ENCODE assay signal across 23 cellular contexts in genomic region chr7:132158841-132159240, GRCh38.
"Had no signal": no experiment of that assay in that cellular context is flagged by ENCODE, and none has a peak within 500 bp of the region (broad histone marks: within the 10 kb centered on the region; RNA-seq: fewer than 3 reads in every experiment).

No MANE protein-coding gene starts in this region.

- H3K4me3 ChIP-seq: stomach, suprapubic skin, testis, thoracic aorta, thyroid gland, tibial artery, tibial nerve, transverse colon, upper lobe of left lung, upper lobe of right lung, uterus, vagina had no signal

- H3K9me3 ChIP-seq: stomach, suprapubic skin, testis, thoracic aorta, thyroid gland, tibial artery, tibial nerve, transverse colon, upper lobe of left lung, upper lobe of right lung, uterus, vagina had no signal

- H3K4me1 ChIP-seq: transverse colon, upper lobe of right lung, uterus, vagina had no signal

- H3K36me3 ChIP-seq: suprapubic skin, thyroid gland, tibial nerve, transverse colon, upper lobe of left lung, upper lobe of right lung, uterus, vagina had no signal

- H3K27ac ChIP-seq: stomach, suprapubic skin, testis, thoracic aorta, thyroid gland, tibial artery, tibial nerve, transverse colon, upper lobe of left lung, upper lobe of right lung, uterus, vagina had no signal

- DNase-seq: stimulated activated CD4-positive, alpha-beta T cell treated with anti-CD3 and anti-CD28 coated beads, Interleukin-2, amount 100 ng/mL, for 48 hours; stimulated activated CD4-positive, alpha-beta T cell treated with anti-CD3 and anti-CD28 coated beads, Interleukin-4, amount 100 ng/mL, for 1 hour; stimulated activated CD4-positive, alpha-beta T cell treated with anti-CD3 and anti-CD28 coated beads, Interleukin-4, amount 100 ng/mL, for 24 hours; stimulated activated CD4-positive, alpha-beta T cell treated with anti-CD3 and anti-CD28 coated beads, Interleukin-4, amount 100 ng/mL, for 4 hours; stimulated activated CD8-positive, alpha-beta memory T cell treated with anti-CD3 and anti-CD28 coated beads, Interleukin-4, amount 100 ng/mL, for 48 hours; stimulated activated naive B cell treated with anti-CD40 and anti-IgM and Interleukin-4, amounts not matched to agents 10 μg/mL and 1 μg/mL and 100 μg/mL, for 72 hours; stimulated activated naive CD4-positive, alpha-beta T cell; stimulated activated naive CD4-positive, alpha-beta T cell treated with Interleukin-2 at 50 U/mL for 16 hours; stimulated activated naive CD8-positive, alpha-beta T cell treated with anti-CD3 and anti-CD28 coated beads, Interleukin-15, amount 100 ng/mL, for 72 hours; stimulated activated naive CD8-positive, alpha-beta T cell treated with anti-CD3 and anti-CD28 coated beads, Interleukin-15, Interleukin-2, amounts not matched to agents 100 U/mL and 50 U/mL, for 24 hours; stomach; substantia nigra; testis; thyroid gland; tibial artery; transverse colon; upper lobe of left lung; upper lobe of right lung; uterus had no signal

- H3K27me3 ChIP-seq: stomach, testis, thyroid gland, tibial artery, tibial nerve, transverse colon, upper lobe of left lung, upper lobe of right lung, uterus, vagina had no signal
